In genomic region chr2:85470850-85471800, GRCh38 we compare ENCODE assay signal across 13 cellular contexts. TPM values are rescaled to one million over a fixed set of nuclear protein-coding genes. Genes with fewer than 3 reads are reported as not detected.
A peak's percentile ranks its signal among the peaks of the same experiment; 100 is the strongest.
DNase-seq lines count a peak whose midpoint lies in the region; ATAC-seq and TF ChIP-seq lines count a peak whose summit lies in the region.
"Had no signal": no experiment of that assay in that cellular context is flagged by ENCODE, and none has a peak within 500 bp of the region (broad histone marks: within the 10 kb centered on the region; RNA-seq: fewer than 3 reads in every experiment).

No MANE protein-coding gene starts in this region.

- no peaks in the 10 kb centered on the region for H3K9me2 ChIP-seq in GM23248 (ENCODE audit: insufficient read depth)

- H3K9me3 Mint-ChIP-seq in activated CD4-positive, alpha-beta memory T cell treated with anti-CD3 and anti-CD28 coated beads for 36 hours: no peaks in the 10 kb centered on the region
- H3K9me3 Mint-ChIP-seq: IgD-negative memory B cell had no signal

- TF ChIP-seq EP300 in gastroesophageal sphincter (IDR thresholded peaks at IDR 0.05): no peak

- no peaks in the 10 kb centered on the region for H4K20me1 ChIP-seq in GM23248 (ENCODE audit: insufficient read depth)

- no peaks in the 10 kb centered on the region for H3F3A ChIP-seq in GM23248 (ENCODE audit: insufficient read depth)

- H3K4me2 ChIP-seq in GM23248 (ENCODE audit: unreplicated experiment): no peak overlapping the region

- no peaks in the 10 kb centered on the region for H3K36me3 Mint-ChIP-seq in activated CD4-positive, alpha-beta memory T cell treated with anti-CD3 and anti-CD28 coated beads for 36 hours
- H3K36me3 Mint-ChIP-seq: IgD-negative memory B cell had no signal

- POLR2A ChIA-PET in activated CD4-positive, alpha-beta memory T cell treated with anti-CD3 and anti-CD28 coated beads for 36 hours (lab: Charles Lee): interaction anchor here (0.7 kb wide), 1 partner anchor 64 kb away, joined by 3 read pairs; no protein-coding TSS in a partner anchor

- no peak overlapping the region for H2AFZ ChIP-seq in GM23248

- no peaks in the 10 kb centered on the region for H3K79me2 ChIP-seq in GM23248 (ENCODE audit: insufficient read depth)

- no peak overlapping the region for H3K9ac ChIP-seq in GM23248

- H3K4me3 Mint-ChIP-seq in activated CD4-positive, alpha-beta memory T cell treated with anti-CD3 and anti-CD28 coated beads for 36 hours: no peak overlapping the region

- CTCF ChIA-PET in activated CD4-positive, alpha-beta memory T cell treated with anti-CD3 and anti-CD28 coated beads for 36 hours (lab: Charles Lee): interaction anchor here (1.7 kb wide), 1 partner anchor 166 kb away, joined by 3 read pairs; no protein-coding TSS in a partner anchor

- WGBS in GM23248 (ENCODE audit: low coverage in 1 of 2, low lambda C conversion rate in 2 of 2, missing lambda C conversion rate in 2 of 2), 2 experiments: 61 to 67% methylated on average over 11 of the region's 11 CpGs
- 38 to 46% methylated on average over 4 to 8 of the region's 11 CpGs for WGBS in gastroesophageal sphincter (ENCODE audit: low coverage in 1 of 2), 2 donors

- intact Hi-C loops in activated CD4-positive, alpha-beta memory T cell treated with anti-CD3 and anti-CD28 coated beads for 36 hours (cut with micrococcal nuclease): no loop called here

- ATAC-seq in gastroesophageal sphincter (peak; percentile 34), HG03039 (IDR thresholded peaks at IDR 0.05; ENCODE audit: unreplicated experiment) (no peak), GM21423 (IDR thresholded peaks at IDR 0.05; ENCODE audit: unreplicated experiment) (no peak)

- no peaks in the 10 kb centered on the region for H3K4me1 Mint-ChIP-seq in activated CD4-positive, alpha-beta memory T cell treated with anti-CD3 and anti-CD28 coated beads for 36 hours (ENCODE audit: low read depth)

- no peak overlapping the region for H3K27ac Mint-ChIP-seq in activated CD4-positive, alpha-beta memory T cell treated with anti-CD3 and anti-CD28 coated beads for 36 hours
- H3K27ac Mint-ChIP-seq: IgD-negative memory B cell had no signal

- no peak for TF ChIP-seq POLR2A in gastroesophageal sphincter (IDR thresholded peaks at IDR 0.05)

- in situ Hi-C loops in GM23248 (cut with MboI): no loop called here

- H3K27me3 Mint-ChIP-seq in activated CD4-positive, alpha-beta memory T cell treated with anti-CD3 and anti-CD28 coated beads for 36 hours: no peaks in the 10 kb centered on the region

- H3K27me3 ChIP-seq in GM23248 (replicated peaks; ENCODE audit: insufficient read depth): no peaks in the 10 kb centered on the region
- no peaks in the 10 kb centered on the region for H3K27me3 ChIP-seq in gastroesophageal sphincter
- H3K27me3 ChIP-seq: adrenal gland, uterus had no signal

- H3K27ac ChIP-seq in GM23248: no peak overlapping the region
- H3K27ac ChIP-seq in gastroesophageal sphincter: peak overlapping the region in 3 of 4 donors; percentile 5 to 41 (median 30)
- H3K27ac ChIP-seq: adrenal gland, uterus had no signal

- peaks cover 15% of the 10 kb centered on the region for H3K4me1 ChIP-seq in GM23248 (ENCODE audit: insufficient read depth)
- H3K4me1 ChIP-seq in gastroesophageal sphincter: peaks cover 4 to 28% (median 11%) of the 10 kb centered on the region in 3 donors
- H3K4me1 ChIP-seq: uterus had no signal

- no peak overlapping the region for H3K4me3 ChIP-seq in GM23248
- no peak overlapping the region for H3K4me3 ChIP-seq in gastroesophageal sphincter
- H3K4me3 ChIP-seq: adrenal gland, uterus had no signal

- H3K36me3 ChIP-seq in GM23248 (ENCODE audit: low read depth) (no peaks in the 10 kb centered on the region), gastroesophageal sphincter (no peaks in the 10 kb centered on the region)
- H3K36me3 ChIP-seq: adrenal gland, uterus had no signal

- H3K9me3 ChIP-seq in GM23248 (ENCODE audit: low read depth): no peaks in the 10 kb centered on the region
- H3K9me3 ChIP-seq in gastroesophageal sphincter: no peaks in the 10 kb centered on the region
- H3K9me3 ChIP-seq: adrenal gland, uterus had no signal

- no peak for TF ChIP-seq CTCF in gastroesophageal sphincter (IDR thresholded peaks at IDR 0.05)

- peak; percentile 48 for DNase-seq in GM23248
- DNase-seq in RPMI7951 (ENCODE audit: low read depth): peak; percentile 85
- DNase-seq in pons (ENCODE audit: low spot score): peak; percentile 12
- DNase-seq in COR-L47 (lab: John Stamatoyannopoulos, UW): no peak
- no peak for DNase-seq in activated CD4-positive, alpha-beta memory T cell treated with anti-CD3 and anti-CD28 coated beads for 36 hours
- DNase-seq: stimulated activated CD4-positive, alpha-beta T cell treated with anti-CD3 and anti-CD28 coated beads, Interleukin-4, amount 100 ng/mL, for 24 hours had no signal

RNA-seq across cellular contexts. Expression of gene SH2D6, which starts 52.6 kb away (rescaled TPM):
- total RNA-seq in GM23248 (2014; rRNA removed; shearing (Covaris generic)): not detected in 2 replicates
- polyA plus RNA-seq in GM23248 (2016; fragmentation: Nextera tagmentation; extraction: Ambion mirVana): 0.31 TPM in 1 of 2 replicates, not detected in the other
- not detected in 2 replicates for total RNA-seq in RPMI7951 (2014; rRNA removed; shearing (Covaris generic))
- total RNA-seq in gastroesophageal sphincter: not detected
- 1 to 10 TPM in 1 of 2 experiments, under 1 TPM in 1; 0.65 to 1.4 TPM for total RNA-seq in activated CD4-positive, alpha-beta memory T cell treated with anti-CD3 and anti-CD28 coated beads for 36 hours
- total RNA-seq: G401, uterus had no signal
- polyA plus RNA-seq: IgD-negative memory B cell had no signal

Comparison
In these comparisons a context has a peak if more than half of its experiments do, and no peak if none do; other contexts are left out.
1. DNase-seq: peak in GM23248 (single experiment), RPMI7951 (single experiment) and pons (single experiment); none in COR-L47 (single experiment) and activated CD4-positive, alpha-beta memory T cell treated with anti-CD3 and anti-CD28 coated beads for 36 hours (single experiment).